ENCODE assay signal across 9 cellular contexts in genomic region chr6:151701820-151702562, GRCh38.
A peak's percentile ranks its signal among the peaks of the same experiment; 100 is the strongest.
DNase-seq lines count a peak whose midpoint lies in the region; ATAC-seq and TF ChIP-seq lines count a peak whose summit lies in the region.
"Had no signal": no experiment of that assay in that cellular context is flagged by ENCODE, and none has a peak within 500 bp of the region (broad histone marks: within the 10 kb centered on the region; RNA-seq: fewer than 3 reads in every experiment).

No MANE protein-coding gene starts in this region.

- peaks cover 27% of the 10 kb centered on the region for H3K27me3 Mint-ChIP-seq in activated T-cell treated with anti-CD3 and anti-CD28 coated beads, Interleukin-2, amount 50 U/mL, for 24 hours
- no peaks in the 10 kb centered on the region for H3K27me3 Mint-ChIP-seq in stimulated activated memory B cell treated with anti-CD40 and anti-IgM and Interleukin-4, amounts not matched to agents 10 μg/mL and 1 μg/mL and 100 μg/mL, for 72 hours
- H3K27me3 Mint-ChIP-seq in Calu3 (ENCODE audit: unreplicated experiment): no peaks in the 10 kb centered on the region

- H3K9me3 Mint-ChIP-seq in activated T-cell treated with anti-CD3 and anti-CD28 coated beads, Interleukin-2, amount 50 U/mL, for 24 hours: no peaks in the 10 kb centered on the region
- no peaks in the 10 kb centered on the region for H3K9me3 Mint-ChIP-seq in stimulated activated memory B cell treated with anti-CD40 and anti-IgM and Interleukin-4, amounts not matched to agents 10 μg/mL and 1 μg/mL and 100 μg/mL, for 72 hours
- no peaks in the 10 kb centered on the region for H3K9me3 Mint-ChIP-seq in Calu3 (ENCODE audit: low read depth, unreplicated experiment)
- H3K9me3 Mint-ChIP-seq: nephron had no signal

- no TSS peak for BruUV-seq in Calu3 (replicated peaks; lab: Mats Ljungman, UMichigan)

- intact Hi-C loops in Calu3 (cut with micrococcal nuclease; ENCODE audit: unreplicated experiment): no loop called here

- DNase-seq in activated T-cell treated with anti-CD3 and anti-CD28 coated beads, Interleukin-2, amount 50 U/mL, for 24 hours: no peak
- no peak for DNase-seq in activated T-cell treated with anti-CD3 and anti-CD28 coated beads, Interleukin-2, amount 50 U/mL, for 48 hours
- no peak for DNase-seq in SHP77 (lab: John Stamatoyannopoulos, UW)
- no peak for DNase-seq in Calu3
- DNase-seq in amygdala (lab: John Stamatoyannopoulos, UW): no peak

- no peaks in the 10 kb centered on the region for H3K36me3 Mint-ChIP-seq in activated T-cell treated with anti-CD3 and anti-CD28 coated beads, Interleukin-2, amount 50 U/mL, for 24 hours (ENCODE audit: low read depth)
- no peaks in the 10 kb centered on the region for H3K36me3 Mint-ChIP-seq in stimulated activated memory B cell treated with anti-CD40 and anti-IgM and Interleukin-4, amounts not matched to agents 10 μg/mL and 1 μg/mL and 100 μg/mL, for 72 hours
- H3K36me3 Mint-ChIP-seq in Calu3 (ENCODE audit: insufficient read depth, unreplicated experiment): no peaks in the 10 kb centered on the region

- peaks cover 34% of the 10 kb centered on the region for H3K4me1 Mint-ChIP-seq in activated T-cell treated with anti-CD3 and anti-CD28 coated beads, Interleukin-2, amount 50 U/mL, for 24 hours (ENCODE audit: low read depth)
- H3K4me1 Mint-ChIP-seq in stimulated activated memory B cell treated with anti-CD40 and anti-IgM and Interleukin-4, amounts not matched to agents 10 μg/mL and 1 μg/mL and 100 μg/mL, for 72 hours: peaks cover 41% of the 10 kb centered on the region
- peaks cover 10% of the 10 kb centered on the region for H3K4me1 Mint-ChIP-seq in Calu3 (ENCODE audit: low read depth, unreplicated experiment)

- H3K27ac Mint-ChIP-seq in activated T-cell treated with anti-CD3 and anti-CD28 coated beads, Interleukin-2, amount 50 U/mL, for 24 hours: peak overlapping the region; percentile 82
- H3K27ac Mint-ChIP-seq in stimulated activated memory B cell treated with anti-CD40 and anti-IgM and Interleukin-4, amounts not matched to agents 10 μg/mL and 1 μg/mL and 100 μg/mL, for 72 hours: peak overlapping the region; percentile 96
- no peak overlapping the region for H3K27ac Mint-ChIP-seq in Calu3 (ENCODE audit: unreplicated experiment)

- no peak for TF ChIP-seq CTCF in Calu3 (IDR thresholded peaks at IDR 0.05; ENCODE audit: unreplicated experiment)

- H3K4me3 Mint-ChIP-seq in activated T-cell treated with anti-CD3 and anti-CD28 coated beads, Interleukin-2, amount 50 U/mL, for 24 hours: no peak overlapping the region
- H3K4me3 Mint-ChIP-seq in stimulated activated memory B cell treated with anti-CD40 and anti-IgM and Interleukin-4, amounts not matched to agents 10 μg/mL and 1 μg/mL and 100 μg/mL, for 72 hours: peak overlapping the region; percentile 72
- H3K4me3 Mint-ChIP-seq in Calu3 (ENCODE audit: low read depth, unreplicated experiment): no peak overlapping the region
- H3K4me3 Mint-ChIP-seq: nephron had no signal

- peak; percentile 79 for ATAC-seq in GM21825 (IDR thresholded peaks at IDR 0.05; ENCODE audit: unreplicated experiment)
- ATAC-seq in HG03460 (IDR thresholded peaks at IDR 0.05; ENCODE audit: unreplicated experiment): peak; percentile 85
- ATAC-seq in stimulated activated memory B cell treated with anti-CD40 and anti-IgM and Interleukin-4, amounts not matched to agents 10 μg/mL and 1 μg/mL and 100 μg/mL, for 72 hours: peak; percentile 84

- CTCF ChIA-PET in Calu3 (lab: Charles Lee): no interaction called here
